8 cellular contexts compared by ENCODE assay signal in genomic region chr10:24866615-24867583, GRCh38.
DNase-seq lines count a peak whose midpoint lies in the region; ATAC-seq and TF ChIP-seq lines count a peak whose summit lies in the region.

No MANE protein-coding gene starts in this region.

- peak; percentile 60 for ATAC-seq in foreskin keratinocyte
- no peak for ATAC-seq in HG03342 (IDR thresholded peaks at IDR 0.05; ENCODE audit: unreplicated experiment)

- H3K27me3 ChIP-seq in foreskin keratinocyte (no peaks in the 10 kb centered on the region), prostate gland (replicated peaks; ENCODE audit: insufficient read depth) (no peaks in the 10 kb centered on the region)

- H3K9me3 ChIP-seq in prostate gland = no peaks in the 10 kb centered on the region

- no peak for TF ChIP-seq POLR2A in prostate gland (IDR thresholded peaks at IDR 0.05)

- intact Hi-C loops in posterior cingulate gyrus (cut with DNase I) = no loop called here
- intact Hi-C loops in prostate gland (cut with DNase I) = no loop called here

- H3K4me1 ChIP-seq in foreskin keratinocyte (peaks cover 32% of the 10 kb centered on the region), prostate gland (replicated peaks) (no peaks in the 10 kb centered on the region)

- TF ChIP-seq CTCF in foreskin keratinocyte (conservative IDR thresholded peaks at IDR 0.05) (no peak), prostate gland (IDR thresholded peaks at IDR 0.05) (no peak)

- WGBS in prostate gland = 51% methylated on average over 7 of the region's 7 CpGs

- DNase-seq in HCEC 1CT = peak; percentile 87
- peak; percentile 31 for DNase-seq in RPMI8226
- DNase-seq in foreskin keratinocyte = peak; percentile 48 to 67
- DNase-seq in posterior cingulate gyrus = peak in 9 of 10 donors; percentile 39 to 93 (median 48)
- DNase-seq in NCI-H1092 (lab: John Stamatoyannopoulos, UW) = no peak
- no peak for DNase-seq in NCI-H1694 treated with DMSO at 0.1 percent for 48 hours (lab: John Stamatoyannopoulos, UW)
- no peak for DNase-seq in prostate gland (ENCODE audit: low spot score)

- peak overlapping the region; percentile 17 for H3K27ac ChIP-seq in foreskin keratinocyte
- no peak overlapping the region for H3K27ac ChIP-seq in prostate gland

- no peaks in the 10 kb centered on the region for H3K36me3 ChIP-seq in prostate gland

- H3K4me3 ChIP-seq in prostate gland = no peak overlapping the region

Comparison
In these comparisons a context has a peak if more than half of its experiments do, and no peak if none do; other contexts are left out.
1. DNase-seq: peak in HCEC 1CT (single experiment), RPMI8226 (single experiment), foreskin keratinocyte (2 of 2) and posterior cingulate gyrus (9 of 10); none in NCI-H1092 (single experiment), NCI-H1694 treated with DMSO at 0.1 percent for 48 hours (single experiment) and prostate gland (single experiment).